ENCODE assay signal across 7 cellular contexts in the genomic region with DNA sequence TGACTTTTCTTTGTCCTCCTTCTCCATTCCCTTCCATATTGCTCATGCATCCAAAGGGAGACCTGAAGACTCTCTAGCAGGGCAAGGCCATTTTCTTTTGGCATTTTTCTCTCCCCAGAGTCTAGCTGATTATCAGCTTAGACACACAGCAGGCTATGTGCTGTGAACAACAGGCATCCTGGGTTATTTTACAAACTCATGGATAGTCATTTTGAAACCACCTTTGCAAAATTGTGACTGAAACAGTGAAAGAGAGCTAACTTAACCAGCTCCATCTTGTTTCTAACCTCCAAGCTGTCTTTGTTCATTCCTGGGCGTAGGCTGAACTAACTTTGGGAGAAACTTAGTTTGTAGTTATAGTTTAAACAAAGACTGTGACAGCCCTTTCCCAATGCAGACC. TPM values are rescaled to one million over a fixed set of nuclear protein-coding genes. Genes with fewer than 3 reads are reported as not detected.
DNase-seq lines count a peak whose midpoint lies in the region; ATAC-seq lines count a peak whose summit lies in the region.
"Not testable (repeated sequence)": the region's sequence is repeated elsewhere in the genome, so short reads cannot be mapped to it uniquely, and the experiment has no call there.

No MANE protein-coding gene starts in this region.

- not testable (repeated sequence) for DNase-seq in activated naive CD4-positive, alpha-beta T cell treated with anti-CD3 and anti-CD28 coated beads, Interleukin-2, amount 50 U/mL, for 72 hours (ENCODE audit: low spot score in 2 of 2)

- peak; percentile 96 for ATAC-seq in GM18861 (IDR thresholded peaks at IDR 0.05; ENCODE audit: unreplicated experiment)
- ATAC-seq in GM19397 (IDR thresholded peaks at IDR 0.05; ENCODE audit: unreplicated experiment) = peak; percentile 84
- peak; percentile 97 for ATAC-seq in GM21529 (IDR thresholded peaks at IDR 0.05; ENCODE audit: unreplicated experiment)
- ATAC-seq in HG02798 (IDR thresholded peaks at IDR 0.05; ENCODE audit: poor library complexity, unreplicated experiment) = peak; percentile 91
- peak; percentile 97 for ATAC-seq in HG03095 (IDR thresholded peaks at IDR 0.05; ENCODE audit: unreplicated experiment)
- ATAC-seq in HG03460 (IDR thresholded peaks at IDR 0.05; ENCODE audit: unreplicated experiment) = peak; percentile 78
- peak; percentile 83 to 93 for ATAC-seq in activated naive CD4-positive, alpha-beta T cell treated with anti-CD3 and anti-CD28 coated beads, Interleukin-2, amount 50 U/mL, for 72 hours

- H3K27ac Mint-ChIP-seq in activated naive CD4-positive, alpha-beta T cell treated with anti-CD3 and anti-CD28 coated beads, Interleukin-2, amount 50 U/mL, for 72 hours = not testable (repeated sequence)

- H3K36me3 Mint-ChIP-seq in activated naive CD4-positive, alpha-beta T cell treated with anti-CD3 and anti-CD28 coated beads, Interleukin-2, amount 50 U/mL, for 72 hours = not testable (repeated sequence)

- H3K9me3 Mint-ChIP-seq in activated naive CD4-positive, alpha-beta T cell treated with anti-CD3 and anti-CD28 coated beads, Interleukin-2, amount 50 U/mL, for 72 hours = not testable (repeated sequence)

RNA-seq across cellular contexts. Expression of a gene that starts 13.5 kb away (rescaled TPM):
- total RNA-seq in activated naive CD4-positive, alpha-beta T cell treated with anti-CD3 and anti-CD28 coated beads, Interleukin-2, amount 50 U/mL, for 72 hours = 100 to 1,000 TPM; 218 to 304 TPM
